ENCODE assay signal across 17 cellular contexts in the genomic region with DNA sequence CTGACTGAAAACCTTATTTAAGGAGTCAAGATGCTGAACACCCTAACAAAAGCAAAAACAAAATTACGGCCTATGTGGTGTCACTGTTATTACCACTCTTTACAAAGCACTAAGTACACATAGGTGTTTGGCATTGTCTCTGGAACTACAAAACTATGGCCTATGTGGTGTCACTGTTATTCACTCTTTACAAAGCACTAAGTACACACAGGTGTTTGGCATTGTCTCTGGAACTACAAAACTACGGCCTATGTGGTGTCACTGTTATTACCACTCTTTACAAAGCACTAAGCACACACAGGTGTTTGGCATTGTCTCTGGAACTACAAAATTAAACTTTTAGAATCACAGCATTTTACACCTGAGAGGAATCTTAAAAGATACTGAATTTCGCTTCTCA. TPM values are rescaled to one million over a fixed set of nuclear protein-coding genes. Genes with fewer than 3 reads are reported as not detected.
A peak's percentile ranks its signal among the peaks of the same experiment; 100 is the strongest.
DNase-seq lines count a peak whose midpoint lies in the region; ATAC-seq and TF ChIP-seq lines count a peak whose summit lies in the region.
"Had no signal": no experiment of that assay in that cellular context is flagged by ENCODE, and none has a peak within 500 bp of the region (broad histone marks: within the 10 kb centered on the region; RNA-seq: fewer than 3 reads in every experiment).

No MANE protein-coding gene starts in this region.

- no peaks in the 10 kb centered on the region for H3K9me3 Mint-ChIP-seq in Caco-2 (ENCODE audit: unreplicated experiment)
- peaks cover 9% of the 10 kb centered on the region for H3K9me3 Mint-ChIP-seq in endodermal cell
- H3K9me3 Mint-ChIP-seq in activated CD8-positive, alpha-beta T cell treated with anti-CD3 and anti-CD28 coated beads, Interleukin-2, amount 10 ng/mL, durations not matched to agents 7 days and 5 days (ENCODE audit: insufficient read depth), result no peaks in the 10 kb centered on the region
- H3K9me3 Mint-ChIP-seq: activated naive CD4-positive, alpha-beta T cell treated with anti-CD3 and anti-CD28 coated beads, Interleukin-2, amount 10 ng/mL, durations not matched to agents 7 days and 5 days; CD8-positive, alpha-beta memory T cell; HFFc6 had no signal

- no peaks in the 10 kb centered on the region for H3K27me3 ChIP-seq in Caco-2 (replicated peaks; ENCODE audit: control insufficient read depth, insufficient read depth, low read length)
- H3K27me3 ChIP-seq in endodermal cell (ENCODE audit: control insufficient read depth, insufficient read depth, low read length, poor library complexity, severe bottlenecking), result no peaks in the 10 kb centered on the region
- H3K27me3 ChIP-seq in sigmoid colon, result no peaks in the 10 kb centered on the region

- peak overlapping the region; percentile 56 for H3K27ac Mint-ChIP-seq in Caco-2 (ENCODE audit: unreplicated experiment)
- peak overlapping the region; percentile 17 for H3K27ac Mint-ChIP-seq in endodermal cell
- H3K27ac Mint-ChIP-seq in activated CD8-positive, alpha-beta T cell treated with anti-CD3 and anti-CD28 coated beads, Interleukin-2, amount 10 ng/mL, durations not matched to agents 7 days and 5 days, result no peak overlapping the region
- H3K27ac Mint-ChIP-seq: activated naive CD4-positive, alpha-beta T cell treated with anti-CD3 and anti-CD28 coated beads, Interleukin-2, amount 10 ng/mL, durations not matched to agents 7 days and 5 days; HFFc6 had no signal

- H3K4me3 Mint-ChIP-seq in Caco-2 (ENCODE audit: unreplicated experiment), result no peak overlapping the region
- H3K4me3 Mint-ChIP-seq in endodermal cell, result no peak overlapping the region
- no peak overlapping the region for H3K4me3 Mint-ChIP-seq in activated CD8-positive, alpha-beta T cell treated with anti-CD3 and anti-CD28 coated beads, Interleukin-2, amount 10 ng/mL, durations not matched to agents 7 days and 5 days
- H3K4me3 Mint-ChIP-seq: activated naive CD4-positive, alpha-beta T cell treated with anti-CD3 and anti-CD28 coated beads, Interleukin-2, amount 10 ng/mL, durations not matched to agents 7 days and 5 days; CD8-positive, alpha-beta memory T cell; HFFc6 had no signal

- H3K27me3 Mint-ChIP-seq in Caco-2 (ENCODE audit: insufficient read depth, unreplicated experiment), result no peaks in the 10 kb centered on the region
- H3K27me3 Mint-ChIP-seq in endodermal cell (ENCODE audit: insufficient read depth), result no peaks in the 10 kb centered on the region
- no peaks in the 10 kb centered on the region for H3K27me3 Mint-ChIP-seq in activated CD8-positive, alpha-beta T cell treated with anti-CD3 and anti-CD28 coated beads, Interleukin-2, amount 10 ng/mL, durations not matched to agents 7 days and 5 days (ENCODE audit: low read depth)
- H3K27me3 Mint-ChIP-seq: activated naive CD4-positive, alpha-beta T cell treated with anti-CD3 and anti-CD28 coated beads, Interleukin-2, amount 10 ng/mL, durations not matched to agents 7 days and 5 days; CD8-positive, alpha-beta memory T cell had no signal

- no peak for ATAC-seq in activated CD8-positive, alpha-beta T cell treated with anti-CD3 and anti-CD28 coated beads, Interleukin-2, amount 10 ng/mL, durations not matched to agents 7 days and 5 days
- ATAC-seq: left cardiac atrium had no signal

- 76 to 84% methylated on average over 3 of the region's 3 CpGs for WGBS in endodermal cell (ENCODE audit: insufficient coverage in 1 of 2, insufficient read length in 1 of 2), 2 experiments
- 23 to 77% methylated on average over 3 of the region's 3 CpGs for WGBS in sigmoid colon, 2 donors

- H3K9me3 ChIP-seq in Caco-2 (no peaks in the 10 kb centered on the region), endodermal cell (ENCODE audit: control insufficient read depth, low read length) (peaks cover 5% of the 10 kb centered on the region), sigmoid colon (no peaks in the 10 kb centered on the region)

- intact Hi-C loops in Caco-2 (cut with micrococcal nuclease; ENCODE audit: unreplicated experiment), result no loop called here
- intact Hi-C loops in sigmoid colon (cut with DNase I), result no loop called here

- H3K4me1 Mint-ChIP-seq in Caco-2 (ENCODE audit: low read depth, unreplicated experiment) (peaks cover 7% of the 10 kb centered on the region), endodermal cell (peaks cover 15% of the 10 kb centered on the region)
- no peaks in the 10 kb centered on the region for H3K4me1 Mint-ChIP-seq in activated CD8-positive, alpha-beta T cell treated with anti-CD3 and anti-CD28 coated beads, Interleukin-2, amount 10 ng/mL, durations not matched to agents 7 days and 5 days (ENCODE audit: low read depth)
- H3K4me1 Mint-ChIP-seq: activated naive CD4-positive, alpha-beta T cell treated with anti-CD3 and anti-CD28 coated beads, Interleukin-2, amount 10 ng/mL, durations not matched to agents 7 days and 5 days; CD8-positive, alpha-beta memory T cell had no signal

- TF ChIP-seq CTCF in Caco-2 (IDR thresholded peaks at IDR 0.05; ENCODE audit: insufficient read depth in 1 of 2, low read depth in 1 of 2, low read length in 1 of 2, severe bottlenecking in 1 of 2, unreplicated experiment in 1 of 2) (no peak), endodermal cell (conservative IDR thresholded peaks at IDR 0.05) (no peak), sigmoid colon (IDR thresholded peaks at IDR 0.05) (no peak)

- H3K36me3 Mint-ChIP-seq in Caco-2 (ENCODE audit: insufficient read depth, unreplicated experiment) (peaks cover 35% of the 10 kb centered on the region), endodermal cell (ENCODE audit: low read depth) (peaks cover 23% of the 10 kb centered on the region)
- no peaks in the 10 kb centered on the region for H3K36me3 Mint-ChIP-seq in activated CD8-positive, alpha-beta T cell treated with anti-CD3 and anti-CD28 coated beads, Interleukin-2, amount 10 ng/mL, durations not matched to agents 7 days and 5 days (ENCODE audit: low read depth)

- peak overlapping the region; percentile 1 for H3K27ac ChIP-seq in endodermal cell (ENCODE audit: low read depth, low read length)
- no peak overlapping the region for H3K27ac ChIP-seq in sigmoid colon
- H3K27ac ChIP-seq: coronary artery, SK-N-MC had no signal

- DNase-seq in Caco-2 (no peak), NCI-H1105 (lab: John Stamatoyannopoulos, UW) (peak; percentile 24), NCI-H510A treated with DMSO at 0.1 percent for 48 hours (lab: John Stamatoyannopoulos, UW) (peak; percentile 91), endodermal cell (no peak), NOMO-1 treated with DMSO at 0.1 percent for 48 hours (lab: John Stamatoyannopoulos, UW; ENCODE audit: unreplicated experiment) (no peak), sigmoid colon (no peak), NK-92 (lab: John Stamatoyannopoulos, UW; ENCODE audit: unreplicated experiment) (no peak)
- DNase-seq in activated CD8-positive, alpha-beta T cell treated with anti-CD3 and anti-CD28 coated beads, Interleukin-2, amount 10 ng/mL, durations not matched to agents 7 days and 5 days, result no peak
- DNase-seq: activated CD4-positive, alpha-beta T cell treated with anti-CD3 and anti-CD28 coated beads, Interleukin-2, amount 50 U/mL, for 1 hour; activated naive CD4-positive, alpha-beta T cell treated with anti-CD3 and anti-CD28 coated beads, Interleukin-2, amount 10 ng/mL, durations not matched to agents 7 days and 5 days; CD8-positive, alpha-beta memory T cell; HFFc6; left cardiac atrium; NCI-H2171 treated with DMSO at 0.1 percent for 48 hours; substantia nigra had no signal

- TF ChIP-seq POLR2A in sigmoid colon (IDR thresholded peaks at IDR 0.05), result no peak

- H3K36me3 ChIP-seq in Caco-2 (ENCODE audit: control insufficient read depth, insufficient read depth, low read length) (peaks cover 3% of the 10 kb centered on the region), endodermal cell (ENCODE audit: control insufficient read depth, insufficient read depth, low read length) (peaks cover 29% of the 10 kb centered on the region), sigmoid colon (peaks cover 0 to 41% (median 7%) of the 10 kb centered on the region in 4 donors)

- peak overlapping the region; percentile 1 for H3K9ac ChIP-seq in endodermal cell (ENCODE audit: extremely low read depth, low read length, poor library complexity, severe bottlenecking)

- POLR2A ChIA-PET in Caco-2 (lab: Charles Lee), result no interaction called here
- POLR2A ChIA-PET in activated CD8-positive, alpha-beta T cell treated with anti-CD3 and anti-CD28 coated beads, Interleukin-2, amount 10 ng/mL, durations not matched to agents 7 days and 5 days (lab: Charles Lee), result no interaction called here

- TF ChIP-seq EP300 in sigmoid colon (IDR thresholded peaks at IDR 0.05), result no peak

- CTCF ChIA-PET in Caco-2 (lab: Charles Lee), result interaction anchor here (1.0 kb wide), 1 partner anchor 9 kb away, joined by 3 read pairs; no protein-coding TSS in a partner anchor
- CTCF ChIA-PET in activated CD8-positive, alpha-beta T cell treated with anti-CD3 and anti-CD28 coated beads, Interleukin-2, amount 10 ng/mL, durations not matched to agents 7 days and 5 days (lab: Charles Lee), result interaction anchor here (1.0 kb wide), 1 partner anchor 18 kb away, joined by 3 read pairs; no protein-coding TSS in a partner anchor

- H3K4me3 ChIP-seq in Caco-2 (ENCODE audit: low read depth, low read length), result no peak overlapping the region
- no peak overlapping the region for H3K4me3 ChIP-seq in endodermal cell (ENCODE audit: low read length)
- no peak overlapping the region for H3K4me3 ChIP-seq in sigmoid colon
- H3K4me3 ChIP-seq: coronary artery, SK-N-MC had no signal

- peaks cover 14% of the 10 kb centered on the region for H3K4me1 ChIP-seq in Caco-2
- no peaks in the 10 kb centered on the region for H3K4me1 ChIP-seq in endodermal cell (ENCODE audit: control insufficient read depth, insufficient read depth, low read length)
- H3K4me1 ChIP-seq in sigmoid colon, result no peaks in the 10 kb centered on the region

- BruUV-seq in Caco-2 (replicated peaks; lab: Mats Ljungman, UMichigan), result no TSS peak

RNA-seq across cellular contexts. Expression of gene SLC35F5, which starts 47.4 kb away (rescaled TPM):
- total RNA-seq in Caco-2 (2022), result 140 and 149 TPM in 2 replicates
- total RNA-seq in endodermal cell, result 10 to 100 TPM; 37.1 to 39.0 TPM
- 34.7 TPM for polyA plus RNA-seq in endodermal cell (2013, experiment 1 of 2)
- 25.9 TPM for polyA plus RNA-seq in endodermal cell (2013, experiment 2 of 2)
- total RNA-seq in activated CD8-positive, alpha-beta T cell treated with anti-CD3 and anti-CD28 coated beads, Interleukin-2, amount 10 ng/mL, durations not matched to agents 7 days and 5 days, result 10 to 100 TPM; 16.5 to 17.1 TPM
- total RNA-seq in sigmoid colon, result 10 to 100 TPM; 54.2 to 59.7 (median 57.3) TPM
- 10 to 100 TPM; 11.6 to 22.4 (median 13.8) TPM for polyA plus RNA-seq in sigmoid colon

Comparison
In these comparisons a context has a peak if more than half of its experiments do, and no peak if none do; other contexts are left out.
1. DNase-seq: peak in NCI-H1105 (single experiment) and NCI-H510A treated with DMSO at 0.1 percent for 48 hours (single experiment); none in Caco-2 (0 of 2), endodermal cell (single experiment), activated CD8-positive, alpha-beta T cell treated with anti-CD3 and anti-CD28 coated beads, Interleukin-2, amount 10 ng/mL, durations not matched to agents 7 days and 5 days (single experiment), NOMO-1 treated with DMSO at 0.1 percent for 48 hours (single experiment), sigmoid colon (single experiment) and NK-92 (single experiment).